1 cellular context compared by ENCODE assay signal in genomic region chr3:194100856-194101390, GRCh38.
TF ChIP-seq lines count a peak whose summit lies in the region.

No MANE protein-coding gene starts in this region.

TF ChIP-seq in GM12878, 131 proteins besides CTCF, POLR2A, EP300 and RAD21 (continued from another document):
- TF ChIP-seq PKNOX1 (IDR thresholded peaks at IDR 0.05) (no peak), NFXL1 (IDR thresholded peaks at IDR 0.05; ENCODE audit: borderline replicate concordance) (no peak), SIN3A (IDR thresholded peaks at IDR 0.05; ENCODE audit: low read depth, low read length) (no peak)
